Comparison of ENCODE assay signal across 1 cellular context in genomic region chr5:126385509-126385908, GRCh38.
TF ChIP-seq lines count a peak whose summit lies in the region.

No MANE protein-coding gene starts in this region.

TF ChIP-seq in H1, 55 proteins besides CTCF, POLR2A, EP300 and RAD21:
- no peak for TF ChIP-seq CREB1 (IDR thresholded peaks at IDR 0.05)
- no peak for TF ChIP-seq SIN3A (conservative IDR thresholded peaks at IDR 0.05 in 1 of 2, IDR thresholded peaks at IDR 0.05 in 1 of 2; ENCODE audit: low read depth in 1 of 2, low read length in 2 of 2)
- no peak for TF ChIP-seq SUZ12 (IDR thresholded peaks at IDR 0.05; ENCODE audit: low read length)
- TF ChIP-seq BRCA1 (IDR thresholded peaks at IDR 0.05; ENCODE audit: low read depth, low read length): no peak
